1 cellular context compared by ENCODE assay signal in the genomic region with DNA sequence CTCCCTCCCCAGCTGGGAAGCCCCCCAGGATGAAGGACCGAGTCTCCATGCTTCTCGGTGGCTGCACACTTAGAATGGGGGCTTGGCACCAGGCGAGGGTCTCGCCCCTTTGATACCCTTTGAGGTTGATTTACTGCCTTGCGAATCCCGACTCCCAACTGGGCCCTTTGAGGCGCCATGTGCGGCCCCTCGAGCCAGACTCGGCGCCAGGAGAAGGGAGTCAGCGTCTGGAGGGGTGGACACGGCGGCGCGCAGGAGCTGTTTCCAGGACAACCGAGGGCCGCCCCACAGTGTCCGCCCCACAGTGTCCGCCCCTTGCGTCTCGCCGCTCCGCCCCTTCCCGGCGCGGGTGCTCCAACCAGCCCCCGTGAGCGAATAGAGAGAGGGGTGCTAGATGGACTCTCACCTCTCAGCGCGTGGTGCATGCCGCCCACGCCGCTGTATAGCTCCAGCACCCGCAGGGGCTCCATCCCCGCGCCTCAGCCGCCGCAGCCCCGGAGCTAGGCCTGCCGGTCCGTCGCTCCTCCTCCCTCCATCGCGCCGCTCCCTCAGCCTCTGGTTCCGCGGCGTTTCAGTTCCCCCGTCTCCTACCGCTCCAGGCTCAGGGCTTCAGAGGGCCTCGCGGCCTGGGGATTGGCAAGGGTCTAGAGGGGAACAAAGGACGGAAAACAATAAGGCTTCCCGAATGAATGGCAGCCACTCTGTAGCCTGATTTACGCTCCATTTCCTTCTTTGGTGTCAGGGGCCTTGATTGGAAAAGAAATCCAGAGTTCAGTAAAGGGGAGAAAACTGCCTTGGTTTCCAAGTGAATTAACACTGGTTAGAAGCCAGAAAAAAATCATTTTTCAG.
TF ChIP-seq lines count a peak whose summit lies in the region.

A gene with protein sequence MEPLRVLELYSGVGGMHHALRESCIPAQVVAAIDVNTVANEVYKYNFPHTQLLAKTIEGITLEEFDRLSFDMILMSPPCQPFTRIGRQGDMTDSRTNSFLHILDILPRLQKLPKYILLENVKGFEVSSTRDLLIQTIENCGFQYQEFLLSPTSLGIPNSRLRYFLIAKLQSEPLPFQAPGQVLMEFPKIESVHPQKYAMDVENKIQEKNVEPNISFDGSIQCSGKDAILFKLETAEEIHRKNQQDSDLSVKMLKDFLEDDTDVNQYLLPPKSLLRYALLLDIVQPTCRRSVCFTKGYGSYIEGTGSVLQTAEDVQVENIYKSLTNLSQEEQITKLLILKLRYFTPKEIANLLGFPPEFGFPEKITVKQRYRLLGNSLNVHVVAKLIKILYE (minus strand): TSS at position 508 of the 849 bp plus-strand sequence. CDS start 38 bp downstream, at position 470.

TF ChIP-seq in HepG2, 621 proteins besides CTCF, POLR2A, EP300 and RAD21 (continued from another document and continues in another):
- TF ChIP-seq, protein P1, sequence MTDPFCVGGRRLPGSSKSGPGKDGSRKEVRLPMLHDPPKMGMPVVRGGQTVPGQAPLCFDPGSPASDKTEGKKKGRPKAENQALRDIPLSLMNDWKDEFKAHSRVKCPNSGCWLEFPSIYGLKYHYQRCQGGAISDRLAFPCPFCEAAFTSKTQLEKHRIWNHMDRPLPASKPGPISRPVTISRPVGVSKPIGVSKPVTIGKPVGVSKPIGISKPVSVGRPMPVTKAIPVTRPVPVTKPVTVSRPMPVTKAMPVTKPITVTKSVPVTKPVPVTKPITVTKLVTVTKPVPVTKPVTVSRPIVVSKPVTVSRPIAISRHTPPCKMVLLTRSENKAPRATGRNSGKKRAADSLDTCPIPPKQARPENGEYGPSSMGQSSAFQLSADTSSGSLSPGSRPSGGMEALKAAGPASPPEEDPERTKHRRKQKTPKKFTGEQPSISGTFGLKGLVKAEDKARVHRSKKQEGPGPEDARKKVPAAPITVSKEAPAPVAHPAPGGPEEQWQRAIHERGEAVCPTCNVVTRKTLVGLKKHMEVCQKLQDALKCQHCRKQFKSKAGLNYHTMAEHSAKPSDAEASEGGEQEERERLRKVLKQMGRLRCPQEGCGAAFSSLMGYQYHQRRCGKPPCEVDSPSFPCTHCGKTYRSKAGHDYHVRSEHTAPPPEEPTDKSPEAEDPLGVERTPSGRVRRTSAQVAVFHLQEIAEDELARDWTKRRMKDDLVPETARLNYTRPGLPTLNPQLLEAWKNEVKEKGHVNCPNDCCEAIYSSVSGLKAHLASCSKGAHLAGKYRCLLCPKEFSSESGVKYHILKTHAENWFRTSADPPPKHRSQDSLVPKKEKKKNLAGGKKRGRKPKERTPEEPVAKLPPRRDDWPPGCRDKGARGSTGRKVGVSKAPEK (CRISPR knock-in tag; IDR thresholded peaks at IDR 0.05; ENCODE audit: borderline replicate concordance), result 0 out of 2 replicates have a peak, but pooled peaks have one; percentile 83
- peak; percentile 73 for TF ChIP-seq ZNF160 (CRISPR knock-in tag; IDR thresholded peaks at IDR 0.05)
- TF ChIP-seq, protein P2, sequence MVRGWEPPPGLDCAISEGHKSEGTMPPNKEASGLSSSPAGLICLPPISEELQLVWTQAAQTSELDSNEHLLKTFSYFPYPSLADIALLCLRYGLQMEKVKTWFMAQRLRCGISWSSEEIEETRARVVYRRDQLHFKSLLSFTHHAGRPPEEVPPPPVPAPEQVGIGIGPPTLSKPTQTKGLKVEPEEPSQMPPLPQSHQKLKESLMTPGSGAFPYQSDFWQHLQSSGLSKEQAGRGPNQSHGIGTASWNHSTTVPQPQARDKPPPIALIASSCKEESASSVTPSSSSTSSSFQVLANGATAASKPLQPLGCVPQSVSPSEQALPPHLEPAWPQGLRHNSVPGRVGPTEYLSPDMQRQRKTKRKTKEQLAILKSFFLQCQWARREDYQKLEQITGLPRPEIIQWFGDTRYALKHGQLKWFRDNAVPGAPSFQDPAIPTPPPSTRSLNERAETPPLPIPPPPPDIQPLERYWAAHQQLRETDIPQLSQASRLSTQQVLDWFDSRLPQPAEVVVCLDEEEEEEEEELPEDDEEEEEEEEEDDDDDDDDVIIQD (CRISPR knock-in tag; IDR thresholded peaks at IDR 0.05; ENCODE audit: low read depth), result 0 out of 2 replicates have a peak, but pooled peaks have one; percentile 42
- TF ChIP-seq HCFC1 (IDR thresholded peaks at IDR 0.05; ENCODE audit: low read depth, low read length), result peak; percentile 61
- TF ChIP-seq, protein P3, sequence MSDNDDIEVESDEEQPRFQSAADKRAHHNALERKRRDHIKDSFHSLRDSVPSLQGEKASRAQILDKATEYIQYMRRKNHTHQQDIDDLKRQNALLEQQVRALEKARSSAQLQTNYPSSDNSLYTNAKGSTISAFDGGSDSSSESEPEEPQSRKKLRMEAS (IDR thresholded peaks at IDR 0.05), result peak; percentile 94
- TF ChIP-seq, protein P4, sequence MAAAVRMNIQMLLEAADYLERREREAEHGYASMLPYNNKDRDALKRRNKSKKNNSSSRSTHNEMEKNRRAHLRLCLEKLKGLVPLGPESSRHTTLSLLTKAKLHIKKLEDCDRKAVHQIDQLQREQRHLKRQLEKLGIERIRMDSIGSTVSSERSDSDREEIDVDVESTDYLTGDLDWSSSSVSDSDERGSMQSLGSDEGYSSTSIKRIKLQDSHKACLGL (CRISPR knock-in tag; IDR thresholded peaks at IDR 0.05), result peak; percentile 77
- peak; percentile 92 for TF ChIP-seq THAP11 (CRISPR knock-in tag; IDR thresholded peaks at IDR 0.05)
- peak; percentile 70 for TF ChIP-seq TBL1XR1 (IDR thresholded peaks at IDR 0.05; ENCODE audit: borderline replicate concordance, low read length, partially characterized antibody)
- peak; percentile 78 for TF ChIP-seq RFX3 (CRISPR knock-in tag; IDR thresholded peaks at IDR 0.05)
- TF ChIP-seq SPEN (CRISPR knock-in tag; IDR thresholded peaks at IDR 0.05; ENCODE audit: low read depth), result peak; percentile 99
- no peak for TF ChIP-seq SYNCRIP (IDR thresholded peaks at IDR 0.05; ENCODE audit: insufficient read depth, low read depth, low read length)
- TF ChIP-seq FOXK1 (CRISPR knock-in tag; IDR thresholded peaks at IDR 0.05; ENCODE audit: borderline replicate concordance, low read depth), result peak; percentile 91; the same call in 1 of the 2 replicates
- no peak for TF ChIP-seq MAFK (conservative IDR thresholded peaks at IDR 0.05 in 1 of 2, IDR thresholded peaks at IDR 0.05 in 1 of 2; ENCODE audit: low read length in 2 of 2)
- peak; percentile 93; the same call in 1 of the 2 replicates for TF ChIP-seq ZBTB20 (CRISPR knock-in tag; IDR thresholded peaks at IDR 0.05; ENCODE audit: borderline replicate concordance, low read depth)
- TF ChIP-seq TOE1 (CRISPR knock-in tag; IDR thresholded peaks at IDR 0.05), result 0 out of 2 replicates have a peak, but pooled peaks have one; percentile 62
- no peak for TF ChIP-seq FOXA1 (IDR thresholded peaks at IDR 0.05)
- 0 out of 2 replicates have a peak, but pooled peaks have one; percentile 4 for TF ChIP-seq FOXA1 (CRISPR knock-in tag; IDR thresholded peaks at IDR 0.05)
- no peak for TF ChIP-seq ZNF256 (CRISPR knock-in tag; conservative IDR thresholded peaks at IDR 0.05)
- peak; percentile 63 for TF ChIP-seq NCOA2 (CRISPR knock-in tag; IDR thresholded peaks at IDR 0.05)
- peak; percentile 78; the same call in 1 of the 2 replicates for TF ChIP-seq ZNF232 (CRISPR knock-in tag; IDR thresholded peaks at IDR 0.05; ENCODE audit: borderline replicate concordance)
- TF ChIP-seq ATM (IDR thresholded peaks at IDR 0.05; ENCODE audit: borderline replicate concordance), result no peak
- TF ChIP-seq, protein P5, sequence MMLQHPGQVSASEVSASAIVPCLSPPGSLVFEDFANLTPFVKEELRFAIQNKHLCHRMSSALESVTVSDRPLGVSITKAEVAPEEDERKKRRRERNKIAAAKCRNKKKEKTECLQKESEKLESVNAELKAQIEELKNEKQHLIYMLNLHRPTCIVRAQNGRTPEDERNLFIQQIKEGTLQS (CRISPR knock-in tag; IDR thresholded peaks at IDR 0.05), result peak; percentile 63; the same call in 1 of the 2 replicates
- TF ChIP-seq ZNF556 (CRISPR knock-in tag; IDR thresholded peaks at IDR 0.05; ENCODE audit: borderline replicate concordance), result peak; percentile 68; the same call in 1 of the 2 replicates
- TF ChIP-seq ZNF224 (CRISPR knock-in tag; IDR thresholded peaks at IDR 0.05), result peak; percentile 81; the same call in 1 of the 2 replicates
- peak; percentile 89 for TF ChIP-seq ZNF225 (CRISPR knock-in tag; IDR thresholded peaks at IDR 0.05)
- 0 out of 2 replicates have a peak, but pooled peaks have one; percentile 54 for TF ChIP-seq CHCHD3 (CRISPR knock-in tag; IDR thresholded peaks at IDR 0.05)
- TF ChIP-seq SKI (IDR thresholded peaks at IDR 0.05; ENCODE audit: partially characterized antibody), result peak; percentile 87
- TF ChIP-seq REXO4 (CRISPR knock-in tag; IDR thresholded peaks at IDR 0.05; ENCODE audit: borderline replicate concordance), result 0 out of 2 replicates have a peak, but pooled peaks have one; percentile 61
- TF ChIP-seq ZNF317 (CRISPR knock-in tag; IDR thresholded peaks at IDR 0.05), result peak; percentile 74; the same call in 1 of the 2 replicates
- TF ChIP-seq ISX (CRISPR knock-in tag; conservative IDR thresholded peaks at IDR 0.05), result no peak
- TF ChIP-seq SRY (CRISPR knock-in tag; IDR thresholded peaks at IDR 0.05), result peak; percentile 83; the same call in 1 of the 2 replicates
- peak; percentile 84; the same call in 1 of the 2 replicates for TF ChIP-seq ZNF557 (CRISPR knock-in tag; IDR thresholded peaks at IDR 0.05)
- peak; percentile 70; the same call in 1 of the 2 replicates for TF ChIP-seq NR2C2 (CRISPR knock-in tag; IDR thresholded peaks at IDR 0.05; ENCODE audit: borderline replicate concordance)
- peak; percentile 93; the same call in 1 of the 2 replicates for TF ChIP-seq ZNF431 (CRISPR knock-in tag; IDR thresholded peaks at IDR 0.05; ENCODE audit: borderline replicate concordance, low read depth)
- peak; percentile 93 for TF ChIP-seq MED8 (CRISPR knock-in tag; IDR thresholded peaks at IDR 0.05; ENCODE audit: insufficient replicate concordance)
- TF ChIP-seq SP1 (IDR thresholded peaks at IDR 0.05), result no peak
- peak; percentile 92 for TF ChIP-seq SP1 (CRISPR knock-in tag; IDR thresholded peaks at IDR 0.05)
- TF ChIP-seq RBM39 (IDR thresholded peaks at IDR 0.05; ENCODE audit: low read depth, low read length, poor library complexity, severe bottlenecking), result peak; percentile 95
- 0 out of 2 replicates have a peak, but pooled peaks have one; percentile 37 for TF ChIP-seq NKX3-1 (CRISPR knock-in tag; IDR thresholded peaks at IDR 0.05)
- TF ChIP-seq ETV6 (CRISPR knock-in tag; conservative IDR thresholded peaks at IDR 0.05), result peak; percentile 79; the same call in 1 of the 2 replicates
- peak; percentile 51; the same call in 1 of the 2 replicates for TF ChIP-seq TGIF2 (CRISPR knock-in tag; IDR thresholded peaks at IDR 0.05)
- TF ChIP-seq ZNF850 (CRISPR knock-in tag; conservative IDR thresholded peaks at IDR 0.05), result no peak
- TF ChIP-seq SCMH1 (CRISPR knock-in tag; IDR thresholded peaks at IDR 0.05; ENCODE audit: borderline replicate concordance), result peak; percentile 72; the same call in 1 of the 2 replicates
- TF ChIP-seq, protein P6, sequence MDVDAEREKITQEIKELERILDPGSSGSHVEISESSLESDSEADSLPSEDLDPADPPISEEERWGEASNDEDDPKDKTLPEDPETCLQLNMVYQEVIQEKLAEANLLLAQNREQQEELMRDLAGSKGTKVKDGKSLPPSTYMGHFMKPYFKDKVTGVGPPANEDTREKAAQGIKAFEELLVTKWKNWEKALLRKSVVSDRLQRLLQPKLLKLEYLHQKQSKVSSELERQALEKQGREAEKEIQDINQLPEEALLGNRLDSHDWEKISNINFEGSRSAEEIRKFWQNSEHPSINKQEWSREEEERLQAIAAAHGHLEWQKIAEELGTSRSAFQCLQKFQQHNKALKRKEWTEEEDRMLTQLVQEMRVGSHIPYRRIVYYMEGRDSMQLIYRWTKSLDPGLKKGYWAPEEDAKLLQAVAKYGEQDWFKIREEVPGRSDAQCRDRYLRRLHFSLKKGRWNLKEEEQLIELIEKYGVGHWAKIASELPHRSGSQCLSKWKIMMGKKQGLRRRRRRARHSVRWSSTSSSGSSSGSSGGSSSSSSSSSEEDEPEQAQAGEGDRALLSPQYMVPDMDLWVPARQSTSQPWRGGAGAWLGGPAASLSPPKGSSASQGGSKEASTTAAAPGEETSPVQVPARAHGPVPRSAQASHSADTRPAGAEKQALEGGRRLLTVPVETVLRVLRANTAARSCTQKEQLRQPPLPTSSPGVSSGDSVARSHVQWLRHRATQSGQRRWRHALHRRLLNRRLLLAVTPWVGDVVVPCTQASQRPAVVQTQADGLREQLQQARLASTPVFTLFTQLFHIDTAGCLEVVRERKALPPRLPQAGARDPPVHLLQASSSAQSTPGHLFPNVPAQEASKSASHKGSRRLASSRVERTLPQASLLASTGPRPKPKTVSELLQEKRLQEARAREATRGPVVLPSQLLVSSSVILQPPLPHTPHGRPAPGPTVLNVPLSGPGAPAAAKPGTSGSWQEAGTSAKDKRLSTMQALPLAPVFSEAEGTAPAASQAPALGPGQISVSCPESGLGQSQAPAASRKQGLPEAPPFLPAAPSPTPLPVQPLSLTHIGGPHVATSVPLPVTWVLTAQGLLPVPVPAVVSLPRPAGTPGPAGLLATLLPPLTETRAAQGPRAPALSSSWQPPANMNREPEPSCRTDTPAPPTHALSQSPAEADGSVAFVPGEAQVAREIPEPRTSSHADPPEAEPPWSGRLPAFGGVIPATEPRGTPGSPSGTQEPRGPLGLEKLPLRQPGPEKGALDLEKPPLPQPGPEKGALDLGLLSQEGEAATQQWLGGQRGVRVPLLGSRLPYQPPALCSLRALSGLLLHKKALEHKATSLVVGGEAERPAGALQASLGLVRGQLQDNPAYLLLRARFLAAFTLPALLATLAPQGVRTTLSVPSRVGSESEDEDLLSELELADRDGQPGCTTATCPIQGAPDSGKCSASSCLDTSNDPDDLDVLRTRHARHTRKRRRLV (CRISPR knock-in tag; IDR thresholded peaks at IDR 0.05), result peak; percentile 55; the same call in 1 of the 2 replicates
- TF ChIP-seq, protein P7, sequence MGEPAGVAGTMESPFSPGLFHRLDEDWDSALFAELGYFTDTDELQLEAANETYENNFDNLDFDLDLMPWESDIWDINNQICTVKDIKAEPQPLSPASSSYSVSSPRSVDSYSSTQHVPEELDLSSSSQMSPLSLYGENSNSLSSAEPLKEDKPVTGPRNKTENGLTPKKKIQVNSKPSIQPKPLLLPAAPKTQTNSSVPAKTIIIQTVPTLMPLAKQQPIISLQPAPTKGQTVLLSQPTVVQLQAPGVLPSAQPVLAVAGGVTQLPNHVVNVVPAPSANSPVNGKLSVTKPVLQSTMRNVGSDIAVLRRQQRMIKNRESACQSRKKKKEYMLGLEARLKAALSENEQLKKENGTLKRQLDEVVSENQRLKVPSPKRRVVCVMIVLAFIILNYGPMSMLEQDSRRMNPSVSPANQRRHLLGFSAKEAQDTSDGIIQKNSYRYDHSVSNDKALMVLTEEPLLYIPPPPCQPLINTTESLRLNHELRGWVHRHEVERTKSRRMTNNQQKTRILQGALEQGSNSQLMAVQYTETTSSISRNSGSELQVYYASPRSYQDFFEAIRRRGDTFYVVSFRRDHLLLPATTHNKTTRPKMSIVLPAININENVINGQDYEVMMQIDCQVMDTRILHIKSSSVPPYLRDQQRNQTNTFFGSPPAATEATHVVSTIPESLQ (CRISPR knock-in tag; conservative IDR thresholded peaks at IDR 0.05), result no peak
- peak; percentile 95 for TF ChIP-seq TOPORS (CRISPR knock-in tag; IDR thresholded peaks at IDR 0.05)
- no peak for TF ChIP-seq SRSF4 (IDR thresholded peaks at IDR 0.05; ENCODE audit: low read depth, low read length, poor library complexity, severe bottlenecking)
- peak; percentile 66; the same call in 1 of the 2 replicates for TF ChIP-seq ZNF777 (CRISPR knock-in tag; IDR thresholded peaks at IDR 0.05)
- TF ChIP-seq STAT5B (CRISPR knock-in tag; IDR thresholded peaks at IDR 0.05), result peak; percentile 35; the same call in 1 of the 2 replicates
- no peak for TF ChIP-seq NFE2L2 (IDR thresholded peaks at IDR 0.05; ENCODE audit: low read length)
- 0 out of 2 replicates have a peak, but pooled peaks have one; percentile 79 for TF ChIP-seq CCDC6 (CRISPR knock-in tag; IDR thresholded peaks at IDR 0.05)
- no peak for TF ChIP-seq ZNF761 (CRISPR knock-in tag; conservative IDR thresholded peaks at IDR 0.05)
- TF ChIP-seq HIVEP1 (CRISPR knock-in tag; IDR thresholded peaks at IDR 0.05), result peak; percentile 77
